ENCODE assay signal across 8 cellular contexts in the genomic region with DNA sequence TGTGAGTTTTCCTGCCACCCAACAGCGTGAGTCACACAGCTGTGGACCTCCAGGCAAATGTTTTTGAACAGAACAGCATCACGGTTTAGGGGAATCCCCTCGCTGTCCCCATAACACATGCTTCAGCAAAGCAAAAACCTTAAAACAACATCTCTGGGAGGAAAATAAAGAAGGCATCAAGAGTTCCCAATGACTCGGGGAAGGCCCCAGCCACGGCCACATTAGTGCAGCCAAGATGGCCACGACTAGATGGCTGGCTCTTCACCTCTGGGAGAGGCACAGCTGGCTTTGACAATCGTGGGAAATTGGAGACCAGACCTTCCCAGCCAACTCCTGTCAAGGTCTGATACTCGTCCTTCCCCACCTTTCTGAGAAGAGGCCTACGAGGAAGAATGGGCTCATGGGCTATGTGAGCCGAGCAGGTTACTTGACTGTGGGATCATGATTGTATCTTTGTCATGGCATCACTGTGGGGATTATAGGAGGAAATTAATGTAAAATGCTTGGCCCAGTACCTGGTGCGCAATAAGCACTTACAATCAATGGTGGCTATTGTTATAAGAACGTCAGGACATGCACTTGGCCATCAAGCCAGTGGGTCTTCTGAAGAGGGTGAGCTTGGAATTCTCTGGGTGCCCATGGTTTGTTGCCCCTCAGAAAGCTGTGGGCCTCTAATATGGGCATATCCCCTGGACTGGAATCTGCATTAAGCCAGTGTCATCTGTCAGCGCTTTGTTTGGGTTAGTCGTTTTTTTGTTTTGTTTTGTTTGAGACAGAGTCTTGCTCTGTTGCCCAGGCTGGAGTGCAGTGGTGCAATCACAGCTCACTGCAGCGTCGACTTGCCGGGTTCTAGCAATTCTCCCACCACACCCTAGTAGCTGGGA. TPM values are rescaled to one million over a fixed set of nuclear protein-coding genes. Genes with fewer than 3 reads are reported as not detected.
DNase-seq lines count a peak whose midpoint lies in the region; ATAC-seq, FAIRE-seq and TF ChIP-seq lines count a peak whose summit lies in the region.

No MANE protein-coding gene starts in this region.

- no peaks in the 10 kb centered on the region for H3K27me3 Mint-ChIP-seq in activated T-helper 1 cell treated with anti-CD3 and anti-CD28 coated beads, Interleukin-12 subunit alpha, Interleukin-12 subunit beta, Interleukin-2, Interleukin-4 antibody, amounts not matched to agents 30 ng/mL and 10 ng/mL and 1 ng/mL, durations not matched to agents 14 hours and 24 hours and 36 hours (ENCODE audit: insufficient read depth)

- no peak for FAIRE-seq in frontal cortex (lab: Jason Lieb, UNC)

- H3K4me3 Mint-ChIP-seq in activated T-helper 1 cell treated with anti-CD3 and anti-CD28 coated beads, Interleukin-12 subunit alpha, Interleukin-12 subunit beta, Interleukin-2, Interleukin-4 antibody, amounts not matched to agents 30 ng/mL and 10 ng/mL and 1 ng/mL, durations not matched to agents 14 hours and 24 hours and 36 hours, result peak overlapping the region; percentile 92

- TF ChIP-seq CTCF in heart left ventricle (IDR thresholded peaks at IDR 0.05), result no peak
- no peak for TF ChIP-seq CTCF in gastroesophageal sphincter (IDR thresholded peaks at IDR 0.05)

- H3K4me1 Mint-ChIP-seq in activated T-helper 1 cell treated with anti-CD3 and anti-CD28 coated beads, Interleukin-12 subunit alpha, Interleukin-12 subunit beta, Interleukin-2, Interleukin-4 antibody, amounts not matched to agents 30 ng/mL and 10 ng/mL and 1 ng/mL, durations not matched to agents 14 hours and 24 hours and 36 hours (ENCODE audit: low read depth), result peaks cover 71% of the 10 kb centered on the region

- H3K27ac Mint-ChIP-seq in activated T-helper 1 cell treated with anti-CD3 and anti-CD28 coated beads, Interleukin-12 subunit alpha, Interleukin-12 subunit beta, Interleukin-2, Interleukin-4 antibody, amounts not matched to agents 30 ng/mL and 10 ng/mL and 1 ng/mL, durations not matched to agents 14 hours and 24 hours and 36 hours, result peak overlapping the region; percentile 99

- ATAC-seq in GM21390 (IDR thresholded peaks at IDR 0.05; ENCODE audit: unreplicated experiment) (peak; percentile 50), heart left ventricle (peak in 3 of 4 donors; percentile 22 to 65 (median 53)), gastroesophageal sphincter (no peak)

- H3K4me3 ChIP-seq in heart left ventricle, result peak overlapping the region in 1 of 12 donors; percentile 36
- no peak overlapping the region for H3K4me3 ChIP-seq in gastroesophageal sphincter

- intact Hi-C loops in activated T-helper 1 cell treated with anti-CD3 and anti-CD28 coated beads, Interleukin-12 subunit alpha, Interleukin-12 subunit beta, Interleukin-2, Interleukin-4 antibody, amounts not matched to agents 30 ng/mL and 10 ng/mL and 1 ng/mL, durations not matched to agents 14 hours and 24 hours and 36 hours (cut with micrococcal nuclease), result loop anchor here (1.0 to 2.0 kb wide), 3 partner anchors 16 to 88 kb away; partner anchors contain the start of gene MTCH1
- intact Hi-C loops in heart left ventricle (cut with DNase I), result loop anchor here in 1 of 10 donors (2.0 kb wide), 1 partner anchor 28 kb away; no protein-coding TSS in a partner anchor

- WGBS in heart left ventricle, 4 donors, result 79 to 88% (median 81%) methylated on average over 17 of the region's 17 CpGs
- 74 to 78% methylated on average over 5 to 10 of the region's 17 CpGs for WGBS in gastroesophageal sphincter (ENCODE audit: low coverage in 1 of 2), 2 donors

- no peaks in the 10 kb centered on the region for H3K36me3 ChIP-seq in heart left ventricle
- H3K36me3 ChIP-seq in gastroesophageal sphincter, result no peaks in the 10 kb centered on the region

- no peak for TF ChIP-seq POLR2A in heart left ventricle (IDR thresholded peaks at IDR 0.05)
- TF ChIP-seq POLR2A in gastroesophageal sphincter (IDR thresholded peaks at IDR 0.05), result no peak

- no peak for TF ChIP-seq EP300 in gastroesophageal sphincter (IDR thresholded peaks at IDR 0.05)

- peaks cover 3% of the 10 kb centered on the region for H3K36me3 Mint-ChIP-seq in activated T-helper 1 cell treated with anti-CD3 and anti-CD28 coated beads, Interleukin-12 subunit alpha, Interleukin-12 subunit beta, Interleukin-2, Interleukin-4 antibody, amounts not matched to agents 30 ng/mL and 10 ng/mL and 1 ng/mL, durations not matched to agents 14 hours and 24 hours and 36 hours (ENCODE audit: low read depth)

- H3K9me3 Mint-ChIP-seq in activated T-helper 1 cell treated with anti-CD3 and anti-CD28 coated beads, Interleukin-12 subunit alpha, Interleukin-12 subunit beta, Interleukin-2, Interleukin-4 antibody, amounts not matched to agents 30 ng/mL and 10 ng/mL and 1 ng/mL, durations not matched to agents 14 hours and 24 hours and 36 hours, result no peaks in the 10 kb centered on the region

- H3K4me1 ChIP-seq in heart left ventricle (peaks cover 0 to 55% (median 14%) of the 10 kb centered on the region in 12 donors), gastroesophageal sphincter (peaks cover 0 to 21% (median 11%) of the 10 kb centered on the region in 3 donors)

- DNase-seq in AG08396 (ENCODE audit: low spot score) (peak; percentile 65), NCI-H226 (peak; percentile 60), heart left ventricle (peak in 3 of 5 donors; percentile 35 to 66 (median 65)), frontal cortex (ENCODE audit: low spot score in 2 of 2) (no peak)
- peak; percentile 77 for DNase-seq in activated T-helper 1 cell treated with anti-CD3 and anti-CD28 coated beads, Interleukin-12 subunit alpha, Interleukin-12 subunit beta, Interleukin-2, Interleukin-4 antibody, amounts not matched to agents 30 ng/mL and 10 ng/mL and 1 ng/mL, durations not matched to agents 14 hours and 24 hours and 36 hours (ENCODE audit: low spot score)
- peak; percentile 50 to 56 for DNase-seq in stimulated activated CD4-positive, alpha-beta T cell treated with anti-CD3 and anti-CD28 coated beads, Interleukin-2, amount 100 ng/mL, for 48 hours

- H3K27ac ChIP-seq in heart left ventricle, result peak overlapping the region in 7 of 12 donors; percentile 24 to 93 (median 32)
- H3K27ac ChIP-seq in gastroesophageal sphincter, result peak overlapping the region in 2 of 4 donors; percentile 25 to 53

- no peaks in the 10 kb centered on the region for H3K27me3 ChIP-seq in heart left ventricle
- H3K27me3 ChIP-seq in gastroesophageal sphincter, result no peaks in the 10 kb centered on the region

- H3K9me3 ChIP-seq in heart left ventricle (no peaks in the 10 kb centered on the region), gastroesophageal sphincter (no peaks in the 10 kb centered on the region)

RNA-seq across cellular contexts. Expression of gene FGD2, which starts 43.6 kb away (rescaled TPM):
- total RNA-seq in activated T-helper 1 cell treated with anti-CD3 and anti-CD28 coated beads, Interleukin-12 subunit alpha, Interleukin-12 subunit beta, Interleukin-2, Interleukin-4 antibody, amounts not matched to agents 30 ng/mL and 10 ng/mL and 1 ng/mL, durations not matched to agents 14 hours and 24 hours and 36 hours, result 0.65 and 1.5 TPM in 2 replicates
- total RNA-seq in heart left ventricle (10 to 100 TPM in 2 of 9 donors, 1 to 10 TPM in 7; 1.4 to 45.8 (median 4.9) TPM), gastroesophageal sphincter (10 to 100 TPM; 11.6 to 34.5 (median 22.5) TPM), frontal cortex (0.82 TPM)
- polyA plus RNA-seq in heart left ventricle, result 1 to 10 TPM; 4.1 to 6.9 TPM

Comparison
In these comparisons a context has a peak if more than half of its experiments do, and no peak if none do; other contexts are left out.
1. DNase-seq: peak in AG08396 (single experiment), NCI-H226 (single experiment), activated T-helper 1 cell treated with anti-CD3 and anti-CD28 coated beads, Interleukin-12 subunit alpha, Interleukin-12 subunit beta, Interleukin-2, Interleukin-4 antibody, amounts not matched to agents 30 ng/mL and 10 ng/mL and 1 ng/mL, durations not matched to agents 14 hours and 24 hours and 36 hours (single experiment), heart left ventricle (3 of 5) and stimulated activated CD4-positive, alpha-beta T cell treated with anti-CD3 and anti-CD28 coated beads, Interleukin-2, amount 100 ng/mL, for 48 hours (2 of 2); none in frontal cortex (0 of 2).